Comparison of ENCODE assay signal across 1 cellular context in the genomic region with DNA sequence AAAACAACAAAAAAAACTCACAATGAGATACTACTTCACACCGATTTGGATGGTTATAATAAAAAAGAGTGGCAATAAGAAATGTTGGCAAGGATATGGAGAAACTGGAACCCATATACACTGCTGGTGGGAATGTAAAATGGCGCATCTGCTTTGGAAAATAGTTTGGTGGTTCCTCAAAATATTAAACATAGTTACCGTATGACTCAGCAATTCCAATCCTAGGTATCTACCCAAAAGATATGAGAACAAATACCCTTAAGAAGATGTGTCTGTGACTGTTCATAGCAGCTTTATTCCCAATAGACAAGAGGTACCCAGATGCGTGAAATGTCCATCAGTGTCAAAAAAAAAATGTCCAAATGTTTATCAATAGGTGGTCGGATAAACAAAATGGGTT.
TF ChIP-seq lines count a peak whose summit lies in the region.

No MANE protein-coding gene starts in this region.

TF ChIP-seq in HepG2, 621 proteins besides CTCF, POLR2A, EP300 and RAD21 (continued from another document):
- TF ChIP-seq ZNF597 (CRISPR knock-in tag; IDR thresholded peaks at IDR 0.05) (no peak), HMGXB3 (CRISPR knock-in tag; IDR thresholded peaks at IDR 0.05; ENCODE audit: borderline replicate concordance) (no peak), MAFK (conservative IDR thresholded peaks at IDR 0.05 in 1 of 2, IDR thresholded peaks at IDR 0.05 in 1 of 2; ENCODE audit: low read length in 2 of 2) (peak; percentile 45 to 62; a peak in 3 of 4 replicates)
